ENCODE assay signal across 10 cellular contexts in the genomic region with DNA sequence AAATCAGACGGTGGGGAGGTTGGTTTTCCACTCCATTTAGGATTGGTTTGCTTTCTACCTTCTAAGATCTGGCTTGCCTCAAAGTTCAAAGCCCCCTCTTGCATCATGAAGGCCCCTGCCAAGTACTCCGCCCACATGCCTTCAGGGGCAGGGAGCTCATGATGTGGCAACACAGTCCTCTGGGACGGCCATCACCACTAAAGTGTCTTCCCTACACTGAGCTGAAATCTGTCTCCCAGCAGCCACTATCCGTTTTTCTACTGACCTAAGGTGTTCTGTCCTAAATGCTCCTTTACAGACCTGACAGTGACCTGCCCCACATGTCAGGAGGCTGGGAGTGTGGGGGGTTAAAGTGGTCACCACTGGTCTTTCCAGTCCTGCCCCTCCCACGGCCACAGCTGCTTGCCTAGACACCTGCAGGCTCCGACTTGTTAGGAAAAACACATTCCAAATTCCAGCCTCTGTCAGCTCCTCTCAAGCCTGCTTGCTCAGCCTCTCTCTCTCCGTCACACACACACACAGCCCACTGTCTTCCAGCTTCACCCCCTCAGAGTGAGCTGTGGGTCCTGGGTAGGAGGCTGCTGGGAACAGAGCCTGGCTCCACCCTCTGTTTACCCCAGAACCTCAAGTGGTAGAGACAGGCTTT. TPM values are rescaled to one million over a fixed set of nuclear protein-coding genes. Genes with fewer than 3 reads are reported as not detected.
DNase-seq lines count a peak whose midpoint lies in the region; ATAC-seq and TF ChIP-seq lines count a peak whose summit lies in the region.
"Had no signal": no experiment of that assay in that cellular context is flagged by ENCODE, and none has a peak within 500 bp of the region (broad histone marks: within the 10 kb centered on the region; RNA-seq: fewer than 3 reads in every experiment).

No MANE protein-coding gene starts in this region.

- no peak overlapping the region for H3K4me3 Mint-ChIP-seq in activated CD4-positive, alpha-beta T cell treated with anti-CD3 and anti-CD28 coated beads, Interleukin-2, amount 10 ng/mL, durations not matched to agents 24 days and 14 days
- H3K4me3 Mint-ChIP-seq: stimulated activated naive CD8-positive, alpha-beta T cell treated with anti-CD3 and anti-CD28 coated beads, Interleukin-15, Interleukin-2, amounts not matched to agents 100 ng/mL and 50 ng/mL, for 24 hours had no signal

- no peaks in the 10 kb centered on the region for H3K27me3 ChIP-seq in A673 (replicated peaks; ENCODE audit: insufficient read depth, low read depth, low read length, poor library complexity)

- H3K27me3 Mint-ChIP-seq in activated CD4-positive, alpha-beta T cell treated with anti-CD3 and anti-CD28 coated beads, Interleukin-2, amount 10 ng/mL, durations not matched to agents 24 days and 14 days: no peaks in the 10 kb centered on the region
- H3K27me3 Mint-ChIP-seq: stimulated activated naive CD8-positive, alpha-beta T cell treated with anti-CD3 and anti-CD28 coated beads, Interleukin-15, Interleukin-2, amounts not matched to agents 100 ng/mL and 50 ng/mL, for 24 hours had no signal

- H3K9me3 ChIP-seq in A673 (ENCODE audit: low read depth, low read length, poor library complexity, severe bottlenecking): no peaks in the 10 kb centered on the region

- intact Hi-C loops in A673 (cut with micrococcal nuclease; ENCODE audit: unreplicated experiment): loop anchor here (10.0 kb wide), 1 partner anchor 59 kb away; no protein-coding TSS in a partner anchor
- intact Hi-C loops in activated CD4-positive, alpha-beta T cell treated with anti-CD3 and anti-CD28 coated beads, Interleukin-2, amount 10 ng/mL, durations not matched to agents 24 days and 14 days (cut with micrococcal nuclease): no loop called here

- no peaks in the 10 kb centered on the region for H3K9me3 Mint-ChIP-seq in activated CD4-positive, alpha-beta T cell treated with anti-CD3 and anti-CD28 coated beads, Interleukin-2, amount 10 ng/mL, durations not matched to agents 24 days and 14 days
- H3K9me3 Mint-ChIP-seq: stimulated activated naive CD8-positive, alpha-beta T cell treated with anti-CD3 and anti-CD28 coated beads, Interleukin-15, Interleukin-2, amounts not matched to agents 100 ng/mL and 50 ng/mL, for 24 hours had no signal

- DNase-seq in A673 (ENCODE audit: low spot score) (peak; percentile 84), NCI-H1105 (lab: John Stamatoyannopoulos, UW) (peak; percentile 58), choroid plexus epithelial cell (ENCODE audit: low read depth) (peak; percentile 82), midbrain (lab: John Stamatoyannopoulos, UW) (peak; percentile 51), NCI-H187 treated with DMSO at 0.1 percent for 48 hours (lab: John Stamatoyannopoulos, UW) (no peak)
- DNase-seq in activated CD4-positive, alpha-beta T cell treated with anti-CD3 and anti-CD28 coated beads, Interleukin-2, amount 10 ng/mL, durations not matched to agents 24 days and 14 days: no peak
- DNase-seq: DND-41 had no signal

- H3K27ac ChIP-seq in A673 (ENCODE audit: low read depth, low read length, poor library complexity, severe bottlenecking): peak overlapping the region; percentile 82

- POLR2A ChIA-PET in A673 (lab: Charles Lee; ENCODE audit: low non-redundant PET): no interaction called here

- no peaks in the 10 kb centered on the region for H3K36me3 ChIP-seq in A673 (ENCODE audit: insufficient read depth, low read length, poor library complexity, severe bottlenecking)

- H3K4me3 ChIP-seq in A673 (ENCODE audit: low read depth, low read length, poor library complexity, severe bottlenecking) (no peak overlapping the region), choroid plexus epithelial cell (ENCODE audit: low read depth, low read length) (no peak overlapping the region)

- H3K36me3 Mint-ChIP-seq in activated CD4-positive, alpha-beta T cell treated with anti-CD3 and anti-CD28 coated beads, Interleukin-2, amount 10 ng/mL, durations not matched to agents 24 days and 14 days (ENCODE audit: low read depth): no peaks in the 10 kb centered on the region

- ATAC-seq in HG02840 (IDR thresholded peaks at IDR 0.05; ENCODE audit: low FRiP score, unreplicated experiment) (no peak), HG03442 (IDR thresholded peaks at IDR 0.05; ENCODE audit: unreplicated experiment) (no peak)

- TF ChIP-seq CTCF in A673 (conservative IDR thresholded peaks at IDR 0.05; ENCODE audit: low read depth, low read length) (no peak), choroid plexus epithelial cell (conservative IDR thresholded peaks at IDR 0.05; ENCODE audit: low read depth, low read length) (no peak)

- no peak overlapping the region for H3K27ac Mint-ChIP-seq in activated CD4-positive, alpha-beta T cell treated with anti-CD3 and anti-CD28 coated beads, Interleukin-2, amount 10 ng/mL, durations not matched to agents 24 days and 14 days
- H3K27ac Mint-ChIP-seq: stimulated activated naive CD8-positive, alpha-beta T cell treated with anti-CD3 and anti-CD28 coated beads, Interleukin-15, Interleukin-2, amounts not matched to agents 100 ng/mL and 50 ng/mL, for 24 hours had no signal

- H3K4me1 Mint-ChIP-seq in activated CD4-positive, alpha-beta T cell treated with anti-CD3 and anti-CD28 coated beads, Interleukin-2, amount 10 ng/mL, durations not matched to agents 24 days and 14 days: no peaks in the 10 kb centered on the region

- BruUV-seq in A673 (replicated peaks; lab: Mats Ljungman, UMichigan): no TSS peak

- CTCF ChIA-PET in A673 (lab: Charles Lee): no interaction called here

- peaks cover 74% of the 10 kb centered on the region for H3K4me1 ChIP-seq in A673 (ENCODE audit: insufficient read depth, low read length, poor library complexity, severe bottlenecking)

RNA-seq across cellular contexts. Expression of gene SHB, which starts 44.9 kb away (rescaled TPM):
- 14.7 and 20.7 TPM in 2 replicates for total RNA-seq in A673 (2021)
- 1.6 and 2.1 TPM in 2 replicates for total RNA-seq in activated CD4-positive, alpha-beta T cell treated with anti-CD3 and anti-CD28 coated beads, Interleukin-2, amount 10 ng/mL, durations not matched to agents 24 days and 14 days

Comparison
In these comparisons a context has a peak if more than half of its experiments do, and no peak if none do; other contexts are left out.
1. DNase-seq: peak in A673 (single experiment), NCI-H1105 (single experiment), choroid plexus epithelial cell (single experiment) and midbrain (single experiment); none in NCI-H187 treated with DMSO at 0.1 percent for 48 hours (single experiment) and activated CD4-positive, alpha-beta T cell treated with anti-CD3 and anti-CD28 coated beads, Interleukin-2, amount 10 ng/mL, durations not matched to agents 24 days and 14 days (single experiment).